Comparison of ENCODE assay signal across 14 cellular contexts in genomic region chr22:19244600-19245352, GRCh38.
"Had no signal": no experiment of that assay in that cellular context is flagged by ENCODE, and none has a peak within 500 bp of the region (broad histone marks: within the 10 kb centered on the region; RNA-seq: fewer than 3 reads in every experiment).

No MANE protein-coding gene starts in this region.

- H3K27ac ChIP-seq: body of pancreas, esophagus squamous epithelium, suprapubic skin had no signal

- H3K4me2 ChIP-seq: smooth muscle cell had no signal

- DNase-seq: activated T-cell treated with anti-CD3 and anti-CD28 coated beads for 4 hours; amniotic stem cell; body of pancreas; effector memory CD8-positive, alpha-beta T cell; esophagus squamous epithelium; left ventricle myocardium superior; stimulated activated CD4-positive, alpha-beta T cell treated with anti-CD3 and anti-CD28 coated beads, Interleukin-4, amount 100 ng/mL, for 1 hour; stimulated activated naive CD8-positive, alpha-beta T cell treated with anti-CD3 and anti-CD28 coated beads, Interleukin-15, amount 100 ng/mL, for 72 hours; T-helper 1 cell; T-helper 9 cell; trophoblast cell had no signal

- H3K27me3 ChIP-seq: body of pancreas, esophagus squamous epithelium, suprapubic skin had no signal

- H3K4me1 ChIP-seq: body of pancreas, esophagus squamous epithelium, suprapubic skin had no signal

- H3K4me3 ChIP-seq: body of pancreas, esophagus squamous epithelium, smooth muscle cell, suprapubic skin had no signal

- ATAC-seq: body of pancreas; effector memory CD8-positive, alpha-beta T cell; left ventricle myocardium superior; sciatic nerve; stimulated activated naive CD8-positive, alpha-beta T cell treated with anti-CD3 and anti-CD28 coated beads, Interleukin-15, amount 100 ng/mL, for 72 hours had no signal

- H3K9me3 ChIP-seq: body of pancreas, esophagus squamous epithelium, suprapubic skin had no signal
